ENCODE assay signal across 8 cellular contexts in the genomic region with DNA sequence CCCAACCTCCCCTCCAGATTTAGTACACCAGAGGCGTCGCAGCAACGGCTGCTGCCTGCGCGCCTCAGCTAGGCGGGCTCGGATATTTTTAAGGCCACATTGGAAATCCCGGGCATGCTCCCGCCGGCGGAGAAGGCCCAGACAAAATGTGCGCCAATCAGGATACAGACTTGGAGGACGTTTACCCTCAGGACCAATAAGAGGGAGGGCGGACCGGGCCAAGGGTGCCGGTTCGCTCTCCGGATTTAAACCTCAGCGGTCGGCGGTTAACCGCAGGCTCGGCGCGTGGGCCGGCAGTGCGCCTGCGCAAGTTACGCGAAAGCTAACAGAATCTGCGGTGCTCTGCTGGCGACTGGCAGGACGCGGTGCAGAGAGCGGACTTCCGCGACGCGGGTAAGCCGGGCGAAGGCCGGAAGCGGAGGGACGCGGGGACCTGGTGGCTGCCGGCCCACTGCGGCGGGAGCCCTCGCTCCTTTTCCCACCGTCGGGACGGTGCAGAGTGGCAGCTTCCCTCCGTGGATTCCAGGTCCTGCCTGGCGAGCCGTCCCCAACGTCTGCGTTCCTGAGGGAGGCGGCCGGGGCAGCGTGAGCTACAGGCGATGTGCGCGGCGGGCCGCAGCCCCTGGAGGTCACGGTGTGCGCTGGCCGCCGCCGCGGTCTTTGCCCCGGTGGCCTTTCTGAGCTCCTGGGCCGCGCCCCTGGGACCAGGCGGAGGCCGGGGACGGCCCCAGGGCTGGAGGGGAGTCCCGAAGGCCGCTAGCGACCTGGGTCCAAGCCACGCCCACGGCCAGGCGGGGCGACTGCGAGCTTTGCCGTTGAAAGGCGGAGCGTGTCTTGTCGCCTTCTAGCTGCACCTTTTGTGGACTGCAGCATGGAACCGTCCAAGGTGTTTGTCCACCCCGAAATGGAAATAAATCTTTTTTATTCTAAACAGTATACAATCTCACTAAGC. TPM values are rescaled to one million over a fixed set of nuclear protein-coding genes. Genes with fewer than 3 reads are reported as not detected.
A peak's percentile ranks its signal among the peaks of the same experiment; 100 is the strongest.
DNase-seq lines count a peak whose midpoint lies in the region; ATAC-seq and TF ChIP-seq lines count a peak whose summit lies in the region.

A gene with protein sequence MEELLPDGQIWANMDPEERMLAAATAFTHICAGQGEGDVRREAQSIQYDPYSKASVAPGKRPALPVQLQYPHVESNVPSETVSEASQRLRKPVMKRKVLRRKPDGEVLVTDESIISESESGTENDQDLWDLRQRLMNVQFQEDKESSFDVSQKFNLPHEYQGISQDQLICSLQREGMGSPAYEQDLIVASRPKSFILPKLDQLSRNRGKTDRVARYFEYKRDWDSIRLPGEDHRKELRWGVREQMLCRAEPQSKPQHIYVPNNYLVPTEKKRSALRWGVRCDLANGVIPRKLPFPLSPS (plus strand): TSS at position 296 of the 952 bp plus-strand sequence. CDS start 11,701 bp downstream, outside the sequence.

- H3K27me3 ChIP-seq in colonic mucosa: no peaks in the 10 kb centered on the region

- H3K9me3 ChIP-seq in colonic mucosa: no peaks in the 10 kb centered on the region

- DNase-seq in Ammon's horn (ENCODE audit: low spot score): peak; percentile 96
- DNase-seq in NCI-H345 treated with DMSO at 0.1 percent for 48 hours (lab: John Stamatoyannopoulos, UW; ENCODE audit: unreplicated experiment): peak; percentile 65
- DNase-seq in activated CD4-positive, alpha-beta T cell treated with anti-CD3 and anti-CD28 coated beads for 4 hours: peak; percentile 87 to 91
- peak; percentile 93 for DNase-seq in colonic mucosa
- peak; percentile 98 for DNase-seq in kidney tubule cell (ENCODE audit: low spot score)
- DNase-seq in stimulated activated CD4-positive, alpha-beta T cell treated with anti-CD3 and anti-CD28 coated beads, Interleukin-1b, Interleukin-23, amount 100 ng/mL, for 24 hours (ENCODE audit: low read depth in 4 of 4, low spot score in 1 of 4): peak; percentile 87 to 93 (median 91)

- no peaks in the 10 kb centered on the region for H3K4me1 ChIP-seq in colonic mucosa

- intact Hi-C loops in colonic mucosa (cut with DNase I): no loop called here

- H3K36me3 ChIP-seq in colonic mucosa: no peaks in the 10 kb centered on the region

- peak within 1 kb of the TSS; percentile 76 for H3K4me3 ChIP-seq in colonic mucosa

- peak; percentile 88 for ATAC-seq in GM19035 (IDR thresholded peaks at IDR 0.05; ENCODE audit: unreplicated experiment)
- ATAC-seq in HG03342 (IDR thresholded peaks at IDR 0.05; ENCODE audit: unreplicated experiment): peak; percentile 88

- peak within 1 kb of the TSS; percentile 77 to 83 for H3K9ac ChIP-seq in colonic mucosa (ENCODE audit: low read depth in 2 of 2, low read length in 2 of 2)

- TF ChIP-seq CTCF in colonic mucosa (IDR thresholded peaks at IDR 0.05): no peak

- H3K27ac ChIP-seq in colonic mucosa: peak within 1 kb of the TSS; percentile 88

RNA-seq across cellular contexts. Expression of the gene that starts here (rescaled TPM):
- 1 to 10 TPM; 5.6 to 8.2 TPM for total RNA-seq in colonic mucosa

Comparison
In these comparisons a context has a peak if more than half of its experiments do, and no peak if none do; other contexts are left out.
1. Peak in every context shown above with its lines: DNase-seq, ATAC-seq, H3K4me3 ChIP-seq and H3K27ac ChIP-seq.